In genomic region chr12:2732290-2732689, GRCh38 we compare ENCODE assay signal across 1 cellular context.
TF ChIP-seq lines count a peak whose summit lies in the region.

No MANE protein-coding gene starts in this region.

TF ChIP-seq in H1, 55 proteins besides CTCF, POLR2A, EP300 and RAD21 (continued from another document):
- TF ChIP-seq CHD7 (IDR thresholded peaks at IDR 0.05; ENCODE audit: insufficient replicate concordance, low read length) = no peak
- TF ChIP-seq TAF7 (optimal IDR thresholded peaks at IDR 0.05; ENCODE audit: borderline replicate concordance, low read depth, low read length) = no peak
- no peak for TF ChIP-seq ATF2 (IDR thresholded peaks at IDR 0.05; ENCODE audit: low read length)
- no peak for TF ChIP-seq SIN3A (conservative IDR thresholded peaks at IDR 0.05 in 1 of 2, IDR thresholded peaks at IDR 0.05 in 1 of 2; ENCODE audit: low read depth in 1 of 2, low read length in 2 of 2)
- TF ChIP-seq, protein P1, sequence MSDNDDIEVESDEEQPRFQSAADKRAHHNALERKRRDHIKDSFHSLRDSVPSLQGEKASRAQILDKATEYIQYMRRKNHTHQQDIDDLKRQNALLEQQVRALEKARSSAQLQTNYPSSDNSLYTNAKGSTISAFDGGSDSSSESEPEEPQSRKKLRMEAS (IDR thresholded peaks at IDR 0.05) = no peak
- TF ChIP-seq HDAC2 (IDR thresholded peaks at IDR 0.05; ENCODE audit: borderline replicate concordance in 1 of 2, low read depth in 2 of 2, low read length in 2 of 2) = no peak
- TF ChIP-seq NRF1 (IDR thresholded peaks at IDR 0.05; ENCODE audit: low read depth, low read length) = no peak
- TF ChIP-seq SP4 (IDR thresholded peaks at IDR 0.05; ENCODE audit: low read length) = no peak
- TF ChIP-seq SAP30 (IDR thresholded peaks at IDR 0.05; ENCODE audit: insufficient read depth, insufficient replicate concordance, low read length) = no peak
- no peak for TF ChIP-seq CBX5 (IDR thresholded peaks at IDR 0.05; ENCODE audit: low read depth, low read length)
